ENCODE assay signal across 34 cellular contexts in the genomic region with DNA sequence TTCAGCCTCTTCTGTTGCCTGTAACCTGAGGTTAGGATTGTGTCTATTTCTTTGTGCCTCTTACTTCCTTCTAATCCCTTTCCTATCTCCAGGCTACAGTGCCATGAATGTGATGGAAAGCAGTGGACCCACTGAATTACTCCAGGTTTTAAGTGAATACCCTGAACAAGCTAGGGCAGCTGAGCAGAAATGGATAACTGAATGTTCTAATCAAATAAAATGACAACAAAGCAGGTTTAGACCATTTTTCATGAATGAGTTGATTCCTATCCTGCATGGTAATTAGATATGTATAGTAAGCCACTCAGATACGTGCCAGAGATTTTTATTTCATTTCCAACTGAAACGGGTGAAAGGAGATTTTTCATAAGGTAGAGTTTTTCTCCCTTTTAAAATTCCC.
"Had no signal": no experiment of that assay in that cellular context is flagged by ENCODE, and none has a peak within 500 bp of the region (broad histone marks: within the 10 kb centered on the region; RNA-seq: fewer than 3 reads in every experiment).

No MANE protein-coding gene starts in this region.

- DNase-seq: Karpas-422, Kasumi-1, MG63, MM.1S, MV-4-11, NCI-H1048, NCI-H1092, NCI-H1092 treated with DMSO at 0.1 percent for 48 hours, NCI-H1105, NCI-H1105 treated with DMSO at 0.1 percent for 48 hours, NCI-H1417, NCI-H1417 treated with DMSO at 0.1 percent for 48 hours, NCI-H1436, NCI-H1436 treated with DMSO at 0.1 percent for 48 hours, NCI-H146, NCI-H1694, NCI-H1694 treated with DMSO at 0.1 percent for 48 hours, NCI-H187, NCI-H187 treated with DMSO at 0.1 percent for 48 hours, NCI-H1930, NCI-H2029, NCI-H2029 treated with DMSO at 0.1 percent for 48 hours, NCI-H2081, NCI-H2081 treated with DMSO at 0.1 percent for 48 hours, NCI-H2107, NCI-H2171, NCI-H2171 treated with DMSO at 0.1 percent for 48 hours, NCI-H2227 treated with DMSO at 0.1 percent for 48 hours, NCI-H226, NCI-H345, NCI-H446, NCI-H446 treated with DMSO at 0.1 percent for 48 hours, NCI-H510A had no signal

- H3K27me3 ChIP-seq: MG63 had no signal

- H3K4me2 ChIP-seq: KMS-11 had no signal

- H3K9ac ChIP-seq: KMS-11 had no signal

- H3K9me3 ChIP-seq: MG63 had no signal

- H3K36me3 ChIP-seq: MG63 had no signal

- H3K27ac ChIP-seq: KMS-11 had no signal

- H3K4me3 ChIP-seq: MG63 had no signal
